In genomic region chr10:73717564-73717963, GRCh38 we compare ENCODE assay signal across 14 cellular contexts. TPM values are rescaled to one million over a fixed set of nuclear protein-coding genes. Genes with fewer than 3 reads are reported as not detected.
DNase-seq lines count a peak whose midpoint lies in the region; ATAC-seq and TF ChIP-seq lines count a peak whose summit lies in the region.
"Had no signal": no experiment of that assay in that cellular context is flagged by ENCODE, and none has a peak within 500 bp of the region (broad histone marks: within the 10 kb centered on the region; RNA-seq: fewer than 3 reads in every experiment).

No MANE protein-coding gene starts in this region.

- H3K9me3 ChIP-seq in adrenal gland (replicated peaks in 1 of 3) (no peaks in the 10 kb centered on the region), gastrocnemius medialis (no peaks in the 10 kb centered on the region)
- H3K9me3 ChIP-seq: breast epithelium, Peyer's patch, suprapubic skin had no signal

- H3K27me3 ChIP-seq in adrenal gland, result no peaks in the 10 kb centered on the region
- no peaks in the 10 kb centered on the region for H3K27me3 ChIP-seq in gastrocnemius medialis
- H3K27me3 ChIP-seq: breast epithelium, Peyer's patch, suprapubic skin had no signal

- intact Hi-C loops in adrenal gland (cut with DNase I), result no loop called here
- intact Hi-C loops in gastrocnemius medialis (cut with DNase I; ENCODE audit: low total_unique reads), result no loop called here

- ATAC-seq in GM18517 (IDR thresholded peaks at IDR 0.05; ENCODE audit: unreplicated experiment) (peak; percentile 52), gastrocnemius medialis (no peak), HG02759 (IDR thresholded peaks at IDR 0.05; ENCODE audit: unreplicated experiment) (no peak)

- 25 to 32% (median 29%) methylated on average over 5 of the region's 5 CpGs for WGBS in adrenal gland, 4 donors

- peak in 1 of 2 donors; percentile 76 for TF ChIP-seq POLR2A in adrenal gland (IDR thresholded peaks at IDR 0.05)
- no peak for TF ChIP-seq POLR2A in gastrocnemius medialis (IDR thresholded peaks at IDR 0.05)

- H3K36me3 ChIP-seq in adrenal gland (replicated peaks in 1 of 2) (peaks cover 0 to 67% of the 10 kb centered on the region in 2 donors), gastrocnemius medialis (peaks cover 0 to 63% of the 10 kb centered on the region in 2 donors)
- H3K36me3 ChIP-seq: breast epithelium had no signal

- peaks cover 21 to 36% of the 10 kb centered on the region in 2 donors for H3K4me1 ChIP-seq in adrenal gland (replicated peaks in 1 of 2)
- H3K4me1 ChIP-seq in gastrocnemius medialis, result peaks cover 9 to 21% of the 10 kb centered on the region in 2 donors
- H3K4me1 ChIP-seq: breast epithelium, Peyer's patch, suprapubic skin had no signal

- TF ChIP-seq CTCF in adrenal gland (IDR thresholded peaks at IDR 0.05), result no peak
- no peak for TF ChIP-seq CTCF in gastrocnemius medialis (IDR thresholded peaks at IDR 0.05 in 4 of 5, conservative IDR thresholded peaks at IDR 0.05 in 1 of 5)

- H3K4me3 ChIP-seq in adrenal gland (peak overlapping the region in 1 of 4 donors; percentile 3), gastrocnemius medialis (no peak overlapping the region)
- H3K4me3 ChIP-seq: breast epithelium, Peyer's patch, suprapubic skin had no signal

- in situ Hi-C loops in gastrocnemius medialis (cut with MboI; ENCODE audit: low sequenced_read_pairs in 4 of 4), result no loop called here

- peak overlapping the region; percentile 86 to 93 (median 89) for H3K27ac ChIP-seq in adrenal gland
- H3K27ac ChIP-seq in gastrocnemius medialis, result peak overlapping the region in 3 of 4 donors; percentile 2 to 80 (median 57)
- H3K27ac ChIP-seq: breast epithelium, epithelial cell of prostate had no signal

- DNase-seq in MV-4-11 (lab: John Stamatoyannopoulos, UW) (peak; percentile 87), adrenal gland (peak in 5 of 7 donors; percentile 53 to 87 (median 75)), gastrocnemius medialis (no peak), kidney glomerular epithelial cell (lab: John Stamatoyannopoulos, UW) (no peak), NCI-H2107 (lab: John Stamatoyannopoulos, UW) (no peak), T1000 (lab: John Stamatoyannopoulos, UW) (no peak)
- DNase-seq: activated CD4-positive, CD25-positive, alpha-beta regulatory T cell; DMS 273 treated with DMSO at 0.1 percent for 48 hours; Peyer's patch had no signal

RNA-seq across cellular contexts. Expression of gene AGAP5, which starts 19.7 kb away (rescaled TPM):
- total RNA-seq in adrenal gland, result 10 to 100 TPM in 2 of 8 donors, 1 to 10 TPM in 6; 4.6 to 16.1 (median 7.0) TPM
- 10 to 100 TPM in 2 of 3 donors, 1 to 10 TPM in 1; 5.8 to 19.0 (median 13.3) TPM for polyA plus RNA-seq in adrenal gland
- 1 to 10 TPM; 1.6 to 4.1 (median 3.1) TPM for total RNA-seq in gastrocnemius medialis

RNA-seq across cellular contexts. Expression of gene SEC24C, which starts 26.6 kb away (rescaled TPM):
- total RNA-seq in adrenal gland (100 to 1,000 TPM in 2 of 8 donors, 10 to 100 TPM in 6; 61.3 to 133 (median 81.2) TPM), gastrocnemius medialis (10 to 100 TPM; 43.6 to 90.5 (median 69.6) TPM)
- polyA plus RNA-seq in adrenal gland, result 100 to 1,000 TPM in 1 of 3 donors, 10 to 100 TPM in 2; 38.4 to 109 (median 52.7) TPM

Comparison
In these comparisons a context has a peak if more than half of its experiments do, and no peak if none do; other contexts are left out.
1. DNase-seq: peak in MV-4-11 (single experiment) and adrenal gland (5 of 7); none in gastrocnemius medialis (0 of 2), kidney glomerular epithelial cell (single experiment), NCI-H2107 (single experiment) and T1000 (single experiment).